Comparison of ENCODE assay signal across 25 cellular contexts in genomic region chr10:49052069-49052468, GRCh38.
"Had no signal": no experiment of that assay in that cellular context is flagged by ENCODE, and none has a peak within 500 bp of the region (broad histone marks: within the 10 kb centered on the region; RNA-seq: fewer than 3 reads in every experiment).

No MANE protein-coding gene starts in this region.

- H3K27me3 ChIP-seq: SJSA1 had no signal

- DNase-seq: KBM-7; MV-4-11; NCI-H1092; NCI-H1105 treated with DMSO at 0.1 percent for 48 hours; NCI-H1417 treated with DMSO at 0.1 percent for 48 hours; NCI-H146; NCI-H187; NCI-H2029; NCI-H2081 treated with DMSO at 0.1 percent for 48 hours; NCI-H2171; NCI-H226; NCI-H446; NCI-H510A; NCI-H524 treated with DMSO at 0.1 percent for 48 hours; NCI-H69; NCI-H774; NK-92 treated with Interleukin-12 subunit alpha and Interleukin-12 subunit beta, amount 100 ng/mL, for 24 hours; Right ventricle myocardium superior; RPMI8226; SIG-M5 had no signal

- H3K9me3 ChIP-seq: SJSA1 had no signal

- H3K4me3 ChIP-seq: SJSA1, SK-N-MC had no signal

- FAIRE-seq: HTR-8/SVneo, RCC 7860 had no signal

- H3K27ac ChIP-seq: HL-60, SJSA1, SK-N-MC had no signal

- H3K36me3 ChIP-seq: SJSA1 had no signal
